ENCODE assay signal across 1 cellular context in the genomic region with DNA sequence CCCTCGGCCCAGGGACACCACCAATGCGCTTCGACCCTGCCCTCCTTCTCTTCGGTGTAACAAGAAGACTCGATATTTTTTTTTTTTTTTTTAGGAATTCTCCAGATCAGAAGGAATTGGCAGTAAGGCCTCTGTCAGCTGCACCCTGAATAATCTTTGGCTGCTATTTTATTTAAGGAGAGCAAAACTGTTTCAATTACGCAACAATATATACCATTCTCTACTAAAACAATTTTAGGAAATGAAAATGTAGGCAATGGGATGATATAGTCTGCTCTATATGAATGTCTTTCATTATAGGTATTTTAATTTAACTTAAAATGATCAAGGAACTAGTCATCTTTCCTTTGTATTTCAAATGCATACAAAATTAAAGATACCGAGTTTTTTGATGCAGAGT.
TF ChIP-seq lines count a peak whose summit lies in the region.

No MANE protein-coding gene starts in this region.

TF ChIP-seq in endothelial cell of umbilical vein, 7 proteins besides CTCF, POLR2A, EP300 and RAD21:
- TF ChIP-seq POLR2AphosphoS5 (IDR thresholded peaks at IDR 0.05; ENCODE audit: insufficient read depth, low read depth, low read length) (no peak), EZH2 (IDR thresholded peaks at IDR 0.05; ENCODE audit: borderline replicate concordance, low read depth, low read length, severe bottlenecking) (no peak), FOS (IDR thresholded peaks at IDR 0.05; ENCODE audit: borderline replicate concordance, insufficient read depth, low read length) (no peak), MYC (IDR thresholded peaks at IDR 0.05; ENCODE audit: low read depth, low read length) (no peak), MAX (IDR thresholded peaks at IDR 0.05; ENCODE audit: insufficient read depth, insufficient read length) (no peak), JUN (IDR thresholded peaks at IDR 0.05; ENCODE audit: borderline replicate concordance, insufficient read depth, insufficient read length, low read depth) (no peak), GATA2 (IDR thresholded peaks at IDR 0.05; ENCODE audit: insufficient read depth, insufficient read length, low read depth, low read length) (no peak)
TF ChIP-seq in endothelial cell of umbilical vein: peak in this region for 0.
